ENCODE assay signal across 12 cellular contexts in genomic region chr6:159594750-159595117, GRCh38.
DNase-seq lines count a peak whose midpoint lies in the region; ATAC-seq lines count a peak whose summit lies in the region.
"Had no signal": no experiment of that assay in that cellular context is flagged by ENCODE, and none has a peak within 500 bp of the region (broad histone marks: within the 10 kb centered on the region; RNA-seq: fewer than 3 reads in every experiment).

No MANE protein-coding gene starts in this region.

- H3K27me3 ChIP-seq in aorta (ENCODE audit: control insufficient read depth in 1 of 2, insufficient read depth in 2 of 2, low read length in 1 of 2) (no peaks in the 10 kb centered on the region), mesendoderm (ENCODE audit: insufficient read depth, low read length, poor library complexity) (no peaks in the 10 kb centered on the region)
- H3K27me3 ChIP-seq: BLaER1, upper lobe of left lung had no signal

- no peak overlapping the region for H2BK15ac ChIP-seq in mesendoderm (replicated peaks; ENCODE audit: low read depth)

- ATAC-seq in activated naive CD8-positive, alpha-beta T cell treated with anti-CD3 and anti-CD28 coated beads, Interleukin-2, amount 50 U/mL, for 24 hours, result peak; percentile 80
- peak; percentile 52 for ATAC-seq in aorta (ENCODE audit: low FRiP score)

- peaks cover 15% of the 10 kb centered on the region for H3K4me1 Mint-ChIP-seq in activated naive CD4-positive, alpha-beta T cell treated with anti-CD3 and anti-CD28 coated beads for 36 hours (ENCODE audit: low read depth)
- H3K4me1 Mint-ChIP-seq in activated naive CD8-positive, alpha-beta T cell treated with anti-CD3 and anti-CD28 coated beads, Interleukin-2, amount 50 U/mL, for 24 hours, result peaks cover 17% of the 10 kb centered on the region

- no peak overlapping the region for H4K8ac ChIP-seq in mesendoderm (ENCODE audit: low read depth, low read length)

- H3K36me3 Mint-ChIP-seq in activated naive CD4-positive, alpha-beta T cell treated with anti-CD3 and anti-CD28 coated beads for 36 hours (ENCODE audit: low read depth), result no peaks in the 10 kb centered on the region
- no peaks in the 10 kb centered on the region for H3K36me3 Mint-ChIP-seq in activated naive CD8-positive, alpha-beta T cell treated with anti-CD3 and anti-CD28 coated beads, Interleukin-2, amount 50 U/mL, for 24 hours (ENCODE audit: low read depth)

- no peaks in the 10 kb centered on the region for H3K9me3 ChIP-seq in aorta (ENCODE audit: control insufficient read depth, low read length)
- H3K9me3 ChIP-seq: BLaER1, upper lobe of left lung had no signal

- H3K23ac ChIP-seq in mesendoderm (ENCODE audit: low read length), result no peak overlapping the region

- no peaks in the 10 kb centered on the region for H3K27me3 Mint-ChIP-seq in activated naive CD4-positive, alpha-beta T cell treated with anti-CD3 and anti-CD28 coated beads for 36 hours (ENCODE audit: low read depth)
- no peaks in the 10 kb centered on the region for H3K27me3 Mint-ChIP-seq in activated naive CD8-positive, alpha-beta T cell treated with anti-CD3 and anti-CD28 coated beads, Interleukin-2, amount 50 U/mL, for 24 hours

- H3K9ac ChIP-seq in mesendoderm (ENCODE audit: low read length), result no peak overlapping the region
- H3K9ac ChIP-seq: BLaER1 had no signal

- H3K79me1 ChIP-seq in mesendoderm (ENCODE audit: low read length), result no peaks in the 10 kb centered on the region

- no peak overlapping the region for H3K4ac ChIP-seq in mesendoderm (ENCODE audit: low read depth, low read length)

- H3K4me3 ChIP-seq in aorta (ENCODE audit: low read length in 2 of 2), result no peak overlapping the region
- no peak overlapping the region for H3K4me3 ChIP-seq in mesendoderm (ENCODE audit: low read length)
- H3K4me3 ChIP-seq: BLaER1, upper lobe of left lung had no signal

- DNase-seq in activated naive CD4-positive, alpha-beta T cell treated with anti-CD3 and anti-CD28 coated beads for 36 hours, result no peak
- DNase-seq in activated naive CD4-positive, alpha-beta T cell treated with anti-CD3 and anti-CD28 coated beads, Interleukin-2, amount 50 U/mL, for 16 hours, result no peak
- DNase-seq in activated naive CD8-positive, alpha-beta T cell treated with anti-CD3 and anti-CD28 coated beads, Interleukin-2, amount 50 U/mL, for 24 hours, result no peak
- DNase-seq in hepatic stellate cell (ENCODE audit: low spot score), result peak; percentile 64
- DNase-seq in aorta, result no peak
- no peak for DNase-seq in Ammon's horn (ENCODE audit: low spot score)
- no peak for DNase-seq in occipital lobe (lab: John Stamatoyannopoulos, UW)
- no peak for DNase-seq in mesendoderm
- DNase-seq: activated effector memory CD4-positive, alpha-beta T cell treated with anti-CD3 and anti-CD28 coated beads, Interleukin-2, amount 50 U/mL, for 16 hours; T-helper 1 cell had no signal

- H3K79me2 ChIP-seq in mesendoderm (ENCODE audit: control insufficient read depth, insufficient read depth, low read length), result no peaks in the 10 kb centered on the region

- no peak overlapping the region for H3K4me3 Mint-ChIP-seq in activated naive CD4-positive, alpha-beta T cell treated with anti-CD3 and anti-CD28 coated beads for 36 hours
- peak overlapping the region; percentile 13 for H3K4me3 Mint-ChIP-seq in activated naive CD8-positive, alpha-beta T cell treated with anti-CD3 and anti-CD28 coated beads, Interleukin-2, amount 50 U/mL, for 24 hours

- H3K4me2 ChIP-seq in mesendoderm (ENCODE audit: low read length), result no peak overlapping the region
- H3K4me2 ChIP-seq: BLaER1 had no signal

- no peak overlapping the region for H3K56ac ChIP-seq in mesendoderm (ENCODE audit: low read length)

- H2BK120ac ChIP-seq in mesendoderm (ENCODE audit: low read depth, low read length), result no peak overlapping the region

- CTCF ChIA-PET in activated naive CD4-positive, alpha-beta T cell treated with anti-CD3 and anti-CD28 coated beads for 36 hours (lab: Charles Lee), result interaction anchor here (0.8 kb wide), 1 partner anchor 437 kb away, joined by 6 read pairs; no protein-coding TSS in a partner anchor

- H3K9me3 Mint-ChIP-seq in activated naive CD4-positive, alpha-beta T cell treated with anti-CD3 and anti-CD28 coated beads for 36 hours, result no peaks in the 10 kb centered on the region
- no peaks in the 10 kb centered on the region for H3K9me3 Mint-ChIP-seq in activated naive CD8-positive, alpha-beta T cell treated with anti-CD3 and anti-CD28 coated beads, Interleukin-2, amount 50 U/mL, for 24 hours

- H3K27ac ChIP-seq in aorta (ENCODE audit: low read depth in 1 of 2, low read length in 2 of 2), result peak overlapping the region in 1 of 2 donors; percentile 83
- H3K27ac ChIP-seq in mesendoderm (ENCODE audit: low read depth, low read length), result no peak overlapping the region
- H3K27ac ChIP-seq: BLaER1, upper lobe of left lung had no signal

- H3K4me1 ChIP-seq in aorta (ENCODE audit: control insufficient read depth in 1 of 2, insufficient read depth in 2 of 2, low read length in 2 of 2), result peaks cover 4 to 5% of the 10 kb centered on the region in 2 donors
- no peaks in the 10 kb centered on the region for H3K4me1 ChIP-seq in mesendoderm (ENCODE audit: control insufficient read depth, low read depth, low read length)
- H3K4me1 ChIP-seq: BLaER1, upper lobe of left lung had no signal

- no peak overlapping the region for H4K5ac ChIP-seq in mesendoderm (ENCODE audit: low read length)

- peak overlapping the region; percentile 13 for H3K27ac Mint-ChIP-seq in activated naive CD4-positive, alpha-beta T cell treated with anti-CD3 and anti-CD28 coated beads for 36 hours
- peak overlapping the region; percentile 87 for H3K27ac Mint-ChIP-seq in activated naive CD8-positive, alpha-beta T cell treated with anti-CD3 and anti-CD28 coated beads, Interleukin-2, amount 50 U/mL, for 24 hours

- WGBS in aorta, 2 donors, result 1 to 4% methylated on average over 1 of the region's 1 CpG
- WGBS in mesendoderm (ENCODE audit: extremely low coverage, insufficient coverage, low lambda C conversion rate), result no CpG with 5 or more reads among the region's 1 CpG

- H2AK5ac ChIP-seq in mesendoderm (ENCODE audit: low read length), result no peak overlapping the region

- H3K36me3 ChIP-seq in aorta (ENCODE audit: control insufficient read depth in 1 of 2, insufficient read depth in 2 of 2, low read length in 1 of 2) (no peaks in the 10 kb centered on the region), mesendoderm (ENCODE audit: control insufficient read depth, insufficient read depth, low read length) (no peaks in the 10 kb centered on the region)
- H3K36me3 ChIP-seq: BLaER1, upper lobe of left lung had no signal

- H3K18ac ChIP-seq in mesendoderm (ENCODE audit: low read length), result no peak overlapping the region

- H2BK5ac ChIP-seq in mesendoderm (ENCODE audit: low read length), result no peak overlapping the region

- intact Hi-C loops in activated naive CD4-positive, alpha-beta T cell treated with anti-CD3 and anti-CD28 coated beads for 36 hours (cut with micrococcal nuclease), result loop anchor here (1.0 kb wide), 1 partner anchor 337 kb away; no protein-coding TSS in a partner anchor
- intact Hi-C loops in aorta (cut with DNase I), result loop anchor here in 1 of 2 donors (10.0 kb wide), 1 partner anchor 340 kb away; no protein-coding TSS in a partner anchor
